28 cellular contexts compared by ENCODE assay signal in the genomic region with DNA sequence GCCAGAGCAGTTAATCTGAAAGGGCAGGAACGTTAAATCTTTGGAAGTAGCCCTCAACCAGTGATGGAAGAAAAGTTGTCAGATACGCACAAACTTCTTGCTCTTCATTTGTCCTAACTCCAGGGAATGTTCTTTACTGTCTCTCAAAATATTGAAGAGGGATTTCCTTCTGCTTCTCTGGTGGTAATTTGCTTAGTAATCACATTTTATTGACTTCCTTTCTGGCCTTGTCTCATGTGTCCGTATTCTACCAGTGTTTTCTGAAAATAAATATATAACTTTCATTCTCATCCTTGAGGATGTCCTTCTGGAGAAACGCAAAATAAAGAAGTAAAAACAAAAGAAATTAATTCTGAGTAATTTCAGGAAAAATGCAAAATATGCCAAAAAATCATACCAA.
DNase-seq lines count a peak whose midpoint lies in the region; ATAC-seq, FAIRE-seq and TF ChIP-seq lines count a peak whose summit lies in the region.
"Had no signal": no experiment of that assay in that cellular context is flagged by ENCODE, and none has a peak within 500 bp of the region (broad histone marks: within the 10 kb centered on the region; RNA-seq: fewer than 3 reads in every experiment).

No MANE protein-coding gene starts in this region.

- no peak overlapping the region for H4K91ac ChIP-seq in IMR-90 (ENCODE audit: insufficient read depth, low read depth, low read length)

- no peaks in the 10 kb centered on the region for H3K79me1 ChIP-seq in IMR-90 (ENCODE audit: low read depth in 1 of 2, low read length in 2 of 2)

- POLR2A ChIA-PET in HepG2 (lab: Yijun Ruan, JAX) = no interaction called here
- POLR2A ChIA-PET in IMR-90 (lab: Charles Lee; ENCODE audit: unreplicated experiment) = no interaction called here
- POLR2A ChIA-PET in K562 (lab: Yijun Ruan, JAX) = no interaction called here
- POLR2A ChIA-PET in T-cell (lab: Charles Lee) = no interaction called here

- no peak overlapping the region for H2AK5ac ChIP-seq in IMR-90 (ENCODE audit: low read depth, low read length)

- no peak overlapping the region for H3K4ac ChIP-seq in IMR-90 (ENCODE audit: low read depth, low read length)

- no peaks in the 10 kb centered on the region for H3K36me3 Mint-ChIP-seq in T-cell
- H3K36me3 Mint-ChIP-seq: CD14-positive monocyte; CD4-positive, alpha-beta memory T cell; CD4-positive, CD25-positive, alpha-beta regulatory T cell; CD8-positive, alpha-beta memory T cell had no signal

- H3K27ac Mint-ChIP-seq in T-cell = no peak overlapping the region
- H3K27ac Mint-ChIP-seq: CD14-positive monocyte; CD4-positive, alpha-beta memory T cell; CD4-positive, CD25-positive, alpha-beta regulatory T cell; CD8-positive, alpha-beta memory T cell had no signal

- no peak overlapping the region for H3K23ac ChIP-seq in IMR-90 (ENCODE audit: low read depth, low read length)

- H2BK20ac ChIP-seq in IMR-90 (ENCODE audit: low read depth, low read length) = no peak overlapping the region

- H3K4me3 ChIP-seq in HepG2 (replicated peaks in 1 of 3; ENCODE audit: insufficient read depth in 1 of 3, low read depth in 2 of 3, low read length in 3 of 3) = no peak overlapping the region
- H3K4me3 ChIP-seq in right lobe of liver = no peak overlapping the region
- no peak overlapping the region for H3K4me3 ChIP-seq in IMR-90 (ENCODE audit: insufficient read depth, low read depth, low read length)
- no peak overlapping the region for H3K4me3 ChIP-seq in K562
- H3K4me3 ChIP-seq in suprapubic skin = no peak overlapping the region
- H3K4me3 ChIP-seq: BLaER1, GM12878 had no signal

- dilution Hi-C loops in IMR-90 (cut with HindIII; ENCODE audit: low sequenced_read_pairs, unreplicated experiment) = no loop called here

- no peak overlapping the region for H3K56ac ChIP-seq in IMR-90 (ENCODE audit: extremely low read depth, insufficient read depth, low read length)

- DNase-seq in HepG2 (ENCODE audit: low spot score) = no peak
- DNase-seq in right lobe of liver = no peak
- no peak for DNase-seq in IMR-90
- DNase-seq in K562 (ENCODE audit: extremely low read depth in 1 of 4, low spot score in 3 of 4) = no peak
- DNase-seq in T-cell = no peak
- no peak for DNase-seq in activated CD8-positive, alpha-beta memory T cell treated with anti-CD3 and anti-CD28 coated beads, Interleukin-2, amount 50 U/mL, for 4 hours
- no peak for DNase-seq in suprapubic skin (ENCODE audit: low spot score in 2 of 2)
- DNase-seq: ACHN; BE2C; C1 segment of cervical spinal cord; CD4-positive, alpha-beta memory T cell; CD4-positive, CD25-positive, alpha-beta regulatory T cell; CD8-positive, alpha-beta memory T cell; COR-L47; DMS 273 treated with DMSO at 0.1 percent for 48 hours; DMS153; DMS53; DMS79; DND-41; EL; GDM1 had no signal

- in situ Hi-C loops in HepG2 (cut with HindIII; ENCODE audit: extremely low pct_ligation_motif_present, low pct_unique_long_range_greater_than_20kb) = no loop called here
- in situ Hi-C loops in IMR-90 (cut with MboI; ENCODE audit: low sequenced_read_pairs) = no loop called here
- in situ Hi-C loops in K562 (cut with MboI) = no loop called here

- no peak overlapping the region for H3K9ac ChIP-seq in HepG2 (ENCODE audit: insufficient read depth, low read depth, low read length)
- H3K9ac ChIP-seq in IMR-90 (ENCODE audit: low read depth, low read length) = no peak overlapping the region
- H3K9ac ChIP-seq in K562 (ENCODE audit: insufficient read depth in 1 of 2, low read depth in 2 of 2, low read length in 2 of 2) = no peak overlapping the region
- H3K9ac ChIP-seq: BLaER1 had no signal

- intact Hi-C loops in HepG2 (cut with micrococcal nuclease; ENCODE audit: unreplicated experiment) = no loop called here
- intact Hi-C loops in right lobe of liver (cut with DNase I) = no loop called here
- intact Hi-C loops in IMR-90 (cut with micrococcal nuclease) = no loop called here
- intact Hi-C loops in K562 (cut with micrococcal nuclease) = no loop called here

- H3K27ac ChIP-seq in HepG2 (ENCODE audit: extremely low read length, insufficient read depth, low read length) = no peak overlapping the region
- H3K27ac ChIP-seq in right lobe of liver = no peak overlapping the region
- H3K27ac ChIP-seq in IMR-90 (ENCODE audit: insufficient read depth, low read length) = no peak overlapping the region
- H3K27ac ChIP-seq in K562 (ENCODE audit: extremely low read depth, low read depth, low read length) = no peak overlapping the region
- H3K27ac ChIP-seq in suprapubic skin = no peak overlapping the region
- H3K27ac ChIP-seq: 22Rv1, BLaER1 had no signal

- H2AFZ ChIP-seq in HepG2 (ENCODE audit: low read length) (no peak overlapping the region), IMR-90 (replicated peaks; ENCODE audit: low read length, poor library complexity) (no peak overlapping the region), K562 (ENCODE audit: low read depth, low read length) (no peak overlapping the region)

- no peak for FAIRE-seq in HepG2 (lab: Jason Lieb, UNC)
- no peak for FAIRE-seq in K562 (lab: Jason Lieb, UNC)
- FAIRE-seq: GM12878, GM12892, GM18507, GM19239 had no signal

- H4K5ac ChIP-seq in IMR-90 (ENCODE audit: low read depth, low read length) = no peak overlapping the region

- no peaks in the 10 kb centered on the region for H3K9me1 ChIP-seq in IMR-90 (ENCODE audit: insufficient read depth, low read length)
- no peaks in the 10 kb centered on the region for H3K9me1 ChIP-seq in K562 (ENCODE audit: control insufficient read depth, insufficient read depth, low read length)

- CTCF ChIA-PET in HepG2 (lab: Yijun Ruan, JAX; ENCODE audit: low intra/inter-chr PET ratio, low total read pairs) (no interaction called here), IMR-90 (lab: Yijun Ruan, JAX) (no interaction called here), K562 (lab: Yijun Ruan, JAX; ENCODE audit: low intra/inter-chr PET ratio) (no interaction called here), T-cell (lab: Charles Lee) (no interaction called here)

- no TSS peak for BruUV-seq in HepG2 (replicated peaks; lab: Mats Ljungman, UMichigan)
- BruUV-seq in IMR-90 (replicated peaks; lab: Mats Ljungman, UMichigan) = no TSS peak
- no TSS peak for BruUV-seq in K562 (replicated peaks; lab: Mats Ljungman, UMichigan)

- 10% methylated on average over 4 of the region's 4 CpGs for WGBS in HepG2 (ENCODE audit: low lambda C conversion rate)
- 47% methylated on average over 4 of the region's 4 CpGs for WGBS in right lobe of liver (ENCODE audit: insufficient coverage, low coverage, low lambda C conversion rate, missing lambda C conversion rate)
- WGBS in IMR-90 (ENCODE audit: extremely low coverage in 2 of 2, insufficient read length in 1 of 2), 2 experiments = no CpG with 5 or more reads among the region's 4 CpGs
- WGBS in K562 (ENCODE audit: insufficient coverage, low coverage, missing lambda C conversion rate) = 4% methylated on average over 4 of the region's 4 CpGs
- WGBS in suprapubic skin = 78% methylated on average over 4 of the region's 4 CpGs

- TF ChIP-seq RAD21 in HepG2 (CRISPR knock-in tag; IDR thresholded peaks at IDR 0.05) (no peak), IMR-90 (IDR thresholded peaks at IDR 0.05; ENCODE audit: low read length) (no peak), K562 (CRISPR knock-in tag; conservative IDR thresholded peaks at IDR 0.05 in 1 of 2, IDR thresholded peaks at IDR 0.05 in 1 of 2) (no peak)

- no peak overlapping the region for H2BK5ac ChIP-seq in IMR-90 (ENCODE audit: low read depth, low read length, poor library complexity, severe bottlenecking)

- no peak overlapping the region for H4K8ac ChIP-seq in IMR-90 (ENCODE audit: low read depth in 2 of 2, low read length in 2 of 2)

- no peak overlapping the region for H2BK15ac ChIP-seq in IMR-90 (ENCODE audit: low read depth, low read length)

- no peak overlapping the region for H2BK120ac ChIP-seq in IMR-90 (ENCODE audit: low read depth, low read length)

- no peak for TF ChIP-seq EP300 in HepG2 (IDR thresholded peaks at IDR 0.05; ENCODE audit: low read depth in 2 of 2, low read length in 2 of 2)
- no peak for TF ChIP-seq EP300 in HepG2 (CRISPR knock-in tag; IDR thresholded peaks at IDR 0.05; ENCODE audit: borderline replicate concordance)
- TF ChIP-seq EP300 in K562 (IDR thresholded peaks at IDR 0.05; ENCODE audit: low read length) = no peak
- no peak for TF ChIP-seq EP300 in suprapubic skin (IDR thresholded peaks at IDR 0.05)

- ATAC-seq in HepG2 = no peak
- ATAC-seq in right lobe of liver = no peak
- ATAC-seq in IMR-90 (ENCODE audit: low read depth) = no peak
- no peak for ATAC-seq in K562
- ATAC-seq in T-cell (replicated peaks in 1 of 4) = no peak
- ATAC-seq: GM12878 had no signal

- H2AK9ac ChIP-seq in IMR-90 (replicated peaks; ENCODE audit: low read depth, low read length, poor library complexity) = no peak overlapping the region

- no peaks in the 10 kb centered on the region for H3K4me1 Mint-ChIP-seq in T-cell
- H3K4me1 Mint-ChIP-seq: CD14-positive monocyte; CD4-positive, alpha-beta memory T cell; CD4-positive, CD25-positive, alpha-beta regulatory T cell; CD8-positive, alpha-beta memory T cell had no signal

- no peak overlapping the region for H3K4me2 ChIP-seq in HepG2 (ENCODE audit: low read depth, low read length)
- H3K4me2 ChIP-seq in IMR-90 (ENCODE audit: low read depth, low read length) = no peak overlapping the region
- no peak overlapping the region for H3K4me2 ChIP-seq in K562 (ENCODE audit: insufficient read depth, low read length)
- H3K4me2 ChIP-seq: BLaER1 had no signal

- no peak overlapping the region for H3K18ac ChIP-seq in IMR-90 (ENCODE audit: low read depth, low read length)

- no peaks in the 10 kb centered on the region for H3K79me2 ChIP-seq in HepG2 (ENCODE audit: insufficient read depth, low read length)
- H3K79me2 ChIP-seq in K562 (ENCODE audit: control insufficient read depth, insufficient read depth, low read length) = no peaks in the 10 kb centered on the region

- H3K27me3 Mint-ChIP-seq in T-cell = no peaks in the 10 kb centered on the region
- H3K27me3 Mint-ChIP-seq: CD4-positive, alpha-beta memory T cell; CD4-positive, CD25-positive, alpha-beta regulatory T cell; CD8-positive, alpha-beta memory T cell had no signal

- H3K9me3 ChIP-seq in HepG2 (ENCODE audit: low read length) = no peaks in the 10 kb centered on the region; the same call in 1 of the 2 replicates
- H3K9me3 ChIP-seq in right lobe of liver = peaks cover 0 to 4% (median 0%) of the 10 kb centered on the region in 4 donors
- H3K9me3 ChIP-seq in IMR-90 (ENCODE audit: control insufficient read depth, insufficient read depth, low read length) = no peaks in the 10 kb centered on the region; the same call in 1 of the 2 replicates
- H3K9me3 ChIP-seq in K562 (replicated peaks; ENCODE audit: control insufficient read depth, insufficient read depth, low read depth, low read length) = no peaks in the 10 kb centered on the region
- H3K9me3 ChIP-seq in suprapubic skin = peaks cover 9% of the 10 kb centered on the region
- H3K9me3 ChIP-seq: BE2C, BLaER1 had no signal

- no peaks in the 10 kb centered on the region for H4K20me1 ChIP-seq in HepG2 (ENCODE audit: insufficient read depth, low read length)
- H4K20me1 ChIP-seq in IMR-90 (ENCODE audit: insufficient read depth, low read length) = no peaks in the 10 kb centered on the region
- H4K20me1 ChIP-seq in K562 (replicated peaks; ENCODE audit: control insufficient read depth, insufficient read depth, low read length) = no peaks in the 10 kb centered on the region
- H4K20me1 ChIP-seq: BLaER1 had no signal

- H3K27me3 ChIP-seq in HepG2 (ENCODE audit: control insufficient read depth in 1 of 2, insufficient read depth in 2 of 2, low read length in 2 of 2) = no peaks in the 10 kb centered on the region
- H3K27me3 ChIP-seq in right lobe of liver = no peaks in the 10 kb centered on the region
- no peaks in the 10 kb centered on the region for H3K27me3 ChIP-seq in IMR-90 (ENCODE audit: control insufficient read depth, insufficient read depth, low read length)
- H3K27me3 ChIP-seq in K562 (ENCODE audit: control insufficient read depth in 2 of 2, insufficient read depth in 2 of 2, low read length in 2 of 2) = no peaks in the 10 kb centered on the region
- no peaks in the 10 kb centered on the region for H3K27me3 ChIP-seq in suprapubic skin
- H3K27me3 ChIP-seq: BE2C, BLaER1 had no signal

- no peak for TF ChIP-seq POLR2A in HepG2 (IDR thresholded peaks at IDR 0.05; ENCODE audit: insufficient read depth in 1 of 2, low read depth in 2 of 2, low read length in 2 of 2)
- no peak for TF ChIP-seq POLR2A in right lobe of liver (IDR thresholded peaks at IDR 0.05)
- TF ChIP-seq POLR2A in IMR-90 (IDR thresholded peaks at IDR 0.05; ENCODE audit: low read depth, low read length) = no peak
- TF ChIP-seq POLR2A in K562 (conservative IDR thresholded peaks at IDR 0.05) = no peak
- no peak for TF ChIP-seq POLR2A in suprapubic skin (IDR thresholded peaks at IDR 0.05)

- H3K14ac ChIP-seq in IMR-90 (replicated peaks; ENCODE audit: low read depth, low read length) = no peak overlapping the region

- H3K9me3 Mint-ChIP-seq in T-cell = peaks cover 11 to 24% (median 15%) of the 10 kb centered on the region in 3 donors

- H3K4me1 ChIP-seq in HepG2 (ENCODE audit: insufficient read depth, low read length) (no peaks in the 10 kb centered on the region), right lobe of liver (no peaks in the 10 kb centered on the region), IMR-90 (ENCODE audit: control insufficient read depth, insufficient read depth, low read length) (no peaks in the 10 kb centered on the region), K562 (replicated peaks in 1 of 2; ENCODE audit: control insufficient read depth in 2 of 2, insufficient read depth in 2 of 2, low read length in 2 of 2) (no peaks in the 10 kb centered on the region), suprapubic skin (no peaks in the 10 kb centered on the region)
- H3K4me1 ChIP-seq: BE2C, BLaER1 had no signal

- no peak for TF ChIP-seq CTCF in HepG2 (CRISPR knock-in tag; IDR thresholded peaks at IDR 0.05)
- TF ChIP-seq CTCF in right lobe of liver (IDR thresholded peaks at IDR 0.05) = no peak
- no peak for TF ChIP-seq CTCF in IMR-90 (conservative IDR thresholded peaks at IDR 0.05; ENCODE audit: low read depth, low read length)
- no peak for TF ChIP-seq CTCF in K562 (IDR thresholded peaks at IDR 0.05 in 2 of 3, conservative IDR thresholded peaks at IDR 0.05 in 1 of 3; ENCODE audit: insufficient read depth in 2 of 3, low read depth in 1 of 3, low read length in 3 of 3)
- no peak for TF ChIP-seq CTCF in suprapubic skin (IDR thresholded peaks at IDR 0.05)

- H3K36me3 ChIP-seq in HepG2 (replicated peaks in 1 of 2; ENCODE audit: control insufficient read depth in 1 of 2, insufficient read depth in 2 of 2, low read length in 2 of 2) = no peaks in the 10 kb centered on the region
- no peaks in the 10 kb centered on the region for H3K36me3 ChIP-seq in right lobe of liver
- H3K36me3 ChIP-seq in IMR-90 (ENCODE audit: control insufficient read depth, insufficient read depth, low read length) = no peaks in the 10 kb centered on the region
- no peaks in the 10 kb centered on the region for H3K36me3 ChIP-seq in K562 (ENCODE audit: control insufficient read depth, insufficient read depth, low read length)
- no peaks in the 10 kb centered on the region for H3K36me3 ChIP-seq in suprapubic skin
- H3K36me3 ChIP-seq: BE2C, BLaER1 had no signal

- H3K4me3 Mint-ChIP-seq in T-cell = no peak overlapping the region
- H3K4me3 Mint-ChIP-seq: CD14-positive monocyte; CD4-positive, alpha-beta memory T cell; CD4-positive, CD25-positive, alpha-beta regulatory T cell; CD8-positive, alpha-beta memory T cell had no signal
